Comparison of ENCODE assay signal across 8 cellular contexts in the genomic region with DNA sequence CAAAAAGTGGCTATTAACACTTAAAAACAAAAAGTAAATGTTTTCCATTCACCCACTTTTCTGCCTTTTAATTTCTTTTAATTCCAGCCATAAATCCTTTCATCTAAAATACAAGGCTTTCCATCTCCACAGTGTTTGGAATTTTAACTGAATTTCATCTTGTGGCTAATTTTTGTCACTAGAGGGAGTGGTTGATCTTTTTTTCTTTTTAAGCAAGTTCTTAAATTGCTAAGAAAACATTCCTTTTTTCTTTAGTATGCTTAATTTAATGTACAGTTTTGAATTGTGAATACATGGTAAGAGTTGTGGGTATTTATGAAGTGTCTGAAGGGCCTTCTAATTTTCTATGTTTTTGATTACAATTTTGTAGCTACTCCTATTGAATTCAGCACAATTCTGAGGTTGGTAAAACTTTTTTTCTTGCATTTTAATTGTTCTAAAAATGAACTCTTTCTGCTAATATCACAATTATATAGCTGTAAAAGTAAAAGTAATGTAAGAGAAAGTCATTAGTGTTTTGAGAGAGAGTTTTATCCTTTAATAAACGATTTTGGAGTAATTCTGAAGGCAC.
DNase-seq lines count a peak whose midpoint lies in the region; ATAC-seq and TF ChIP-seq lines count a peak whose summit lies in the region.

No MANE protein-coding gene starts in this region.

- in situ Hi-C loops in GM13977 (cut with MboI; ENCODE audit: low pct_unique_long_range_greater_than_20kb, low sequenced_read_pairs, unreplicated experiment): loop anchor here (25.0 kb wide), 1 partner anchor 357 kb away; no protein-coding TSS in a partner anchor

- TF ChIP-seq CTCF in 22Rv1 (IDR thresholded peaks at IDR 0.05) (peak; percentile 72), GM13977 (IDR thresholded peaks at IDR 0.05; ENCODE audit: extremely low read depth, insufficient read depth, missing control alignments) (peak; percentile 28)

- DNase-seq in GM13977 (ENCODE audit: low spot score): no peak
- peak; percentile 1 to 38 for DNase-seq in SW 1271 (lab: John Stamatoyannopoulos, UW)
- DNase-seq in iris pigment epithelial cell (ENCODE audit: low read depth): peak; percentile 52
- DNase-seq in cortex of kidney (lab: John Stamatoyannopoulos, UW): no peak

- no peak overlapping the region for H3K27ac ChIP-seq in 22Rv1

- no peak for ATAC-seq in GM21423 (IDR thresholded peaks at IDR 0.05; ENCODE audit: unreplicated experiment)
- ATAC-seq in GM18867 (IDR thresholded peaks at IDR 0.05; ENCODE audit: unreplicated experiment): no peak
- no peak for ATAC-seq in HG02840 (IDR thresholded peaks at IDR 0.05; ENCODE audit: low FRiP score, unreplicated experiment)

Comparison
In these comparisons a context has a peak if more than half of its experiments do, and no peak if none do; other contexts are left out.
1. DNase-seq: peak in SW 1271 (2 of 2) and iris pigment epithelial cell (single experiment); none in GM13977 (single experiment) and cortex of kidney (single experiment).